ENCODE assay signal across 21 cellular contexts in the genomic region with DNA sequence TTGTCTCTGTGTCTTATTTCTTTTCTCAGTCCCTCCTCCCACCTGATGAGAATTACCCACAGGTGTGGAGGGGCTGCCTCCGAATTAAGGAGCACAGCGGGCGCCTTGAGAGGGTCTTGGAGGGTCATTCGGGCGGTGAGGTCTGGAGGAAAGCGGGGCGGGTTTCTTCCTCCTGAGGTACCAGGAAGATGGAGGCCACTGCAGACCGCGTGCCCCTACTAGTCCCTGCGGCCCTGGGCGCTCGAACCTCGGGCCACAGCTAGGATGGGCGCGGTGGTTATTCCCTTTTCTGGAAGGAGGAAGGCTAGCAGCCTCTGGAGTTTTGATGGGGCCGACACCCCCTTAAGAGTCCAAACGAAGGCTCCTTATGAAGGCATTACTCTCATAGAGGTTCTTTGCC. TPM values are rescaled to one million over a fixed set of nuclear protein-coding genes. Genes with fewer than 3 reads are reported as not detected.
A peak's percentile ranks its signal among the peaks of the same experiment; 100 is the strongest.
DNase-seq lines count a peak whose midpoint lies in the region; ATAC-seq and TF ChIP-seq lines count a peak whose summit lies in the region.
"Had no signal": no experiment of that assay in that cellular context is flagged by ENCODE, and none has a peak within 500 bp of the region (broad histone marks: within the 10 kb centered on the region; RNA-seq: fewer than 3 reads in every experiment).

No MANE protein-coding gene starts in this region.

- H3K4me2 ChIP-seq in neuronal stem cell (ENCODE audit: insufficient read depth, low read length, poor library complexity, severe bottlenecking), result no peak overlapping the region
- H3K4me2 ChIP-seq: A549 had no signal

- H3K4me1 ChIP-seq in right cardiac atrium (ENCODE audit: control insufficient read depth, insufficient read depth, low read length), result no peaks in the 10 kb centered on the region
- peaks cover 0 to 18% (median 6%) of the 10 kb centered on the region in 9 donors for H3K4me1 ChIP-seq in heart right ventricle
- H3K4me1 ChIP-seq in neuronal stem cell (ENCODE audit: control insufficient read depth in 2 of 2, insufficient read depth in 1 of 2, low read depth in 1 of 2, low read length in 2 of 2), result peaks cover 0 to 1% of the 10 kb centered on the region in 2 donors
- H3K4me1 ChIP-seq: BE2C had no signal

- no peak overlapping the region for H4K8ac ChIP-seq in neuronal stem cell (ENCODE audit: low read depth, low read length)

- H3K4me3 Mint-ChIP-seq in stimulated activated memory B cell treated with anti-CD40 and anti-IgM and Interleukin-4, amounts not matched to agents 10 μg/mL and 1 μg/mL and 100 μg/mL, for 72 hours, result no peak overlapping the region
- H3K4me3 Mint-ChIP-seq: CD4-positive, alpha-beta memory T cell; HFFc6 had no signal

- intact Hi-C loops in right cardiac atrium (cut with DNase I) (no loop called here), heart right ventricle (cut with DNase I) (loop anchor here in 4 of 10 donors (2.0 to 10.0 kb wide), 4 partner anchors 40 to 84 kb away; no protein-coding TSS in a partner anchor)

- no peak for TF ChIP-seq CTCF in heart right ventricle (IDR thresholded peaks at IDR 0.05)

- no peak overlapping the region for H2AK5ac ChIP-seq in neuronal stem cell (ENCODE audit: low read depth, low read length)

- H3K9me3 ChIP-seq in right cardiac atrium (ENCODE audit: control insufficient read depth, low read length) (no peaks in the 10 kb centered on the region), heart right ventricle (peaks cover 0 to 4% (median 0%) of the 10 kb centered on the region in 11 donors), neuronal stem cell (replicated peaks in 1 of 2; ENCODE audit: control insufficient read depth in 2 of 2, insufficient read depth in 1 of 2, low read depth in 1 of 2, low read length in 2 of 2) (peaks cover under 1 to 6% of the 10 kb centered on the region in 2 donors)
- H3K9me3 ChIP-seq: BE2C, HAP-1 had no signal

- H3K9me3 Mint-ChIP-seq in stimulated activated memory B cell treated with anti-CD40 and anti-IgM and Interleukin-4, amounts not matched to agents 10 μg/mL and 1 μg/mL and 100 μg/mL, for 72 hours, result peaks cover 6% of the 10 kb centered on the region

- H2BK12ac ChIP-seq in neuronal stem cell (ENCODE audit: low read length), result no peak overlapping the region

- H2BK120ac ChIP-seq in neuronal stem cell (ENCODE audit: low read depth, low read length), result no peak overlapping the region

- H3K23ac ChIP-seq in neuronal stem cell (ENCODE audit: low read depth, low read length, poor library complexity), result no peak overlapping the region

- no peak overlapping the region for H3K9ac ChIP-seq in neuronal stem cell (ENCODE audit: low read depth, low read length, poor library complexity)

- H2AFZ ChIP-seq in neuronal stem cell (ENCODE audit: low read length), result no peak overlapping the region

- H3K27ac Mint-ChIP-seq in stimulated activated memory B cell treated with anti-CD40 and anti-IgM and Interleukin-4, amounts not matched to agents 10 μg/mL and 1 μg/mL and 100 μg/mL, for 72 hours, result peak overlapping the region; percentile 45
- H3K27ac Mint-ChIP-seq: HFFc6 had no signal

- H3K14ac ChIP-seq in neuronal stem cell (ENCODE audit: low read length), result peak overlapping the region; percentile 38

- no peaks in the 10 kb centered on the region for H3K27me3 ChIP-seq in right cardiac atrium (ENCODE audit: control insufficient read depth, insufficient read depth)
- no peaks in the 10 kb centered on the region for H3K27me3 ChIP-seq in heart right ventricle
- H3K27me3 ChIP-seq in neuronal stem cell (ENCODE audit: control insufficient read depth in 3 of 3, insufficient read depth in 3 of 3, low read depth in 1 of 3, low read length in 3 of 3), result no peaks in the 10 kb centered on the region
- H3K27me3 ChIP-seq: BE2C; BLaER1 treated with 17β-estradiol and CSF1 and Interleukin-3, amounts not matched to agents 10 nM and 100 nM had no signal

- no peak overlapping the region for H4K91ac ChIP-seq in neuronal stem cell (ENCODE audit: low read depth, low read length, poor library complexity)

- no peak overlapping the region for H3K4ac ChIP-seq in neuronal stem cell (ENCODE audit: low read length)

- H3K4me3 ChIP-seq in right cardiac atrium (ENCODE audit: low read length), result no peak overlapping the region
- H3K4me3 ChIP-seq in heart right ventricle, result no peak overlapping the region
- H3K4me3 ChIP-seq in neuronal stem cell (ENCODE audit: low read length in 2 of 2), result no peak overlapping the region
- H3K4me3 ChIP-seq: A549; BLaER1 treated with 17β-estradiol and CSF1 and Interleukin-3, amounts not matched to agents 10 nM and 100 nM; HAP-1 had no signal

- H3K36me3 ChIP-seq in heart right ventricle (peaks cover 0 to 47% (median 0%) of the 10 kb centered on the region in 9 donors), neuronal stem cell (replicated peaks in 1 of 2; ENCODE audit: control insufficient read depth in 2 of 2, insufficient read depth in 2 of 2, low read length in 2 of 2) (peaks cover 2 to 5% of the 10 kb centered on the region in 2 donors)
- H3K36me3 ChIP-seq: BE2C, HAP-1 had no signal

- H3K27ac ChIP-seq in right cardiac atrium (ENCODE audit: low read length) (no peak overlapping the region), heart right ventricle (no peak overlapping the region), neuronal stem cell (replicated peaks; ENCODE audit: low read length) (no peak overlapping the region)
- H3K27ac ChIP-seq: A549; BLaER1 treated with 17β-estradiol and CSF1 and Interleukin-3, amounts not matched to agents 10 nM and 100 nM had no signal

- peaks cover 25% of the 10 kb centered on the region for H3K4me1 Mint-ChIP-seq in stimulated activated memory B cell treated with anti-CD40 and anti-IgM and Interleukin-4, amounts not matched to agents 10 μg/mL and 1 μg/mL and 100 μg/mL, for 72 hours

- peaks cover 23% of the 10 kb centered on the region for H3K36me3 Mint-ChIP-seq in stimulated activated memory B cell treated with anti-CD40 and anti-IgM and Interleukin-4, amounts not matched to agents 10 μg/mL and 1 μg/mL and 100 μg/mL, for 72 hours

- no peak overlapping the region for H2BK15ac ChIP-seq in neuronal stem cell (ENCODE audit: low read length)

- H3K18ac ChIP-seq in neuronal stem cell (ENCODE audit: low read length), result no peak overlapping the region

- H2BK5ac ChIP-seq in neuronal stem cell (ENCODE audit: low read length), result no peak overlapping the region

- no peaks in the 10 kb centered on the region for H3K79me1 ChIP-seq in neuronal stem cell (ENCODE audit: low read depth, low read length)

- DNase-seq in right cardiac atrium (peak; percentile 16 to 45 (median 44)), heart right ventricle (no peak), neuronal stem cell (ENCODE audit: low spot score) (no peak), medulla oblongata (ENCODE audit: extremely low spot score) (no peak), midbrain (lab: John Stamatoyannopoulos, UW) (no peak)
- DNase-seq: 8988T; ACHN; AML-193; BE2C; Calu3; CD4-positive, alpha-beta memory T cell; COR-L47; DMS53; DND-41; GOT3; HFFc6 had no signal

- no peaks in the 10 kb centered on the region for H3K27me3 Mint-ChIP-seq in stimulated activated memory B cell treated with anti-CD40 and anti-IgM and Interleukin-4, amounts not matched to agents 10 μg/mL and 1 μg/mL and 100 μg/mL, for 72 hours
- H3K27me3 Mint-ChIP-seq: CD4-positive, alpha-beta memory T cell had no signal

- WGBS in right cardiac atrium, result 96% methylated on average over 17 of the region's 17 CpGs
- WGBS in heart right ventricle, 2 donors, result 96 to 98% methylated on average over 17 of the region's 17 CpGs
- WGBS in neuronal stem cell (ENCODE audit: extremely low coverage in 2 of 2, insufficient read length in 2 of 2, insufficient replicate concordance in 1 of 2), 2 donors, result no CpG with 5 or more reads among the region's 17 CpGs

- ATAC-seq in right cardiac atrium, result no peak
- ATAC-seq in heart right ventricle, result no peak
- ATAC-seq in stimulated activated memory B cell treated with anti-CD40 and anti-IgM and Interleukin-4, amounts not matched to agents 10 μg/mL and 1 μg/mL and 100 μg/mL, for 72 hours, result no peak
- ATAC-seq in esophagus mucosa, result no peak
- ATAC-seq: A549 had no signal

RNA-seq across cellular contexts. Expression of a gene that starts 5.5 kb away (rescaled TPM):
- total RNA-seq in right cardiac atrium (10 to 100 TPM in 3 of 4 donors, 1 to 10 TPM in 1; 9.1 to 12.2 (median 10.5) TPM), heart right ventricle (10 to 100 TPM in 2 of 10 donors, 1 to 10 TPM in 8; 4.0 to 18.6 (median 5.1) TPM), esophagus mucosa (7.5 TPM)
- polyA plus RNA-seq in right cardiac atrium (7.0 TPM), heart right ventricle (10 to 100 TPM in 1 of 2 donors, 1 to 10 TPM in 1; 2.9 to 22.5 TPM)
- polyA plus RNA-seq in neuronal stem cell (2013, experiment 1 of 2), result 16.9 TPM
- polyA plus RNA-seq in neuronal stem cell (2013, experiment 2 of 2), result 17.1 TPM

RNA-seq across cellular contexts. Expression of a gene that starts 30.2 kb away (rescaled TPM):
- total RNA-seq in right cardiac atrium (1 to 10 TPM in 1 of 4 donors, under 1 TPM in 2, not detected in 1; 0.17 to 2.5 (median 0.91) TPM), heart right ventricle (1 to 10 TPM in 2 of 10 donors, under 1 TPM in 6, not detected in 2; 0.11 to 3.1 (median 0.30) TPM), esophagus mucosa (9.6 TPM)
- polyA plus RNA-seq in right cardiac atrium (0.05 TPM), heart right ventricle (under 1 TPM; 0.12 to 0.22 TPM)
- polyA plus RNA-seq in neuronal stem cell (2013, experiment 1 of 2), result 7.2 TPM
- 7.0 TPM for polyA plus RNA-seq in neuronal stem cell (2013, experiment 2 of 2)

RNA-seq across cellular contexts. Expression of a gene that starts 34.7 kb away (rescaled TPM):
- total RNA-seq in right cardiac atrium (1 to 10 TPM; 1.6 to 3.4 (median 1.7) TPM), heart right ventricle (1 to 10 TPM in 9 of 10 donors, under 1 TPM in 1; 0.98 to 4.1 (median 2.7) TPM), esophagus mucosa (3.3 TPM)
- polyA plus RNA-seq in right cardiac atrium (0.70 TPM), heart right ventricle (1 to 10 TPM in 1 of 2 donors, under 1 TPM in 1; 0.86 to 1.3 TPM)
- 84.4 TPM for polyA plus RNA-seq in neuronal stem cell (2013, experiment 1 of 2)
- polyA plus RNA-seq in neuronal stem cell (2013, experiment 2 of 2), result 84.6 TPM

RNA-seq across cellular contexts. Expression of a gene that starts 51.1 kb away (rescaled TPM):
- total RNA-seq in right cardiac atrium, result not detected
- polyA plus RNA-seq in right cardiac atrium, result not detected
- total RNA-seq in heart right ventricle, result not detected
- polyA plus RNA-seq in heart right ventricle, result not detected
- not detected for polyA plus RNA-seq in neuronal stem cell (2013, experiment 1 of 2)
- not detected for polyA plus RNA-seq in neuronal stem cell (2013, experiment 2 of 2)
- total RNA-seq in esophagus mucosa, result not detected
- total RNA-seq: Calu3; CD4-positive, alpha-beta memory T cell; HFFc6 had no signal
- polyA plus RNA-seq: A549; CD4-positive, alpha-beta memory T cell had no signal

Comparison
In these comparisons a context has a peak if more than half of its experiments do, and no peak if none do; other contexts are left out.
1. DNase-seq: peak in right cardiac atrium (3 of 3); none in heart right ventricle (0 of 2), neuronal stem cell (single experiment), medulla oblongata (single experiment) and midbrain (single experiment).